In the genomic region with DNA sequence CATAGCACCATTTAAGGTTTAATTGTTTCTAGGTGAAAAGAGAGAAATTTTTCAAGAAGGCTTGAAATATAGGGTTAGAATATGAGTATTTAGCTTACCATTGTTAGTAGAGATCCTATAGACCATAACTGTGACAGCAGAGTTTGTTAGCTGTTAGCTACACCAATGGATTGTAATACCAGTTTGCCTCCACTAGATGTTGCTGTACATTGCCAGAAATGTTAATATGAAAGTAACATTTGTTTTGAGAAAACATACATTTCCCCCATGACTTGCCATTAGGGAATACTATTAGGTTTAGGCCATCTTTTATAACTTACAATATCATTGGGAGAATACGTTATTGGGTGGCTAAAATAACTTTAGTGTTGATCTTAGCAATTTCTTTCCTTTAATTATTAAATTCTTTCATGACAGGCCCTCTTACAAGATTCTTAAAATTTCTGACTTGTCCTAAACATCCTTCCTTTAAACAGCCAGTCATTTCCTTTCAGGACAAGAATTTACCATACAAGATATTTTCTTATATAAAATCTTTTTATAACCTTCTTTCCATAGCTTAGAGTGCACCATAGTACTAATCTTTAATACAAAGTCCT, we compare ENCODE assay signal across 8 cellular contexts. TPM values are rescaled to one million over a fixed set of nuclear protein-coding genes. Genes with fewer than 3 reads are reported as not detected.
DNase-seq lines count a peak whose midpoint lies in the region; ATAC-seq, FAIRE-seq and TF ChIP-seq lines count a peak whose summit lies in the region.

No MANE protein-coding gene starts in this region.

- no peak overlapping the region for H3K4me3 ChIP-seq in left lung

- intact Hi-C loops in left lung (cut with DNase I) = loop anchor here in 1 of 2 donors (5.0 kb wide), 1 partner anchor 356 kb away; no protein-coding TSS in a partner anchor

- H3K27ac ChIP-seq in left lung = no peak overlapping the region

- peak; percentile 81 for TF ChIP-seq CTCF in left lung (IDR thresholded peaks at IDR 0.05)

- no peak for FAIRE-seq in urothelium cell line (lab: Jason Lieb, UNC)

- ATAC-seq in HG02588 (IDR thresholded peaks at IDR 0.05; ENCODE audit: unreplicated experiment) (peak; percentile 54), left lung (peak; percentile 91), GM18870 (IDR thresholded peaks at IDR 0.05; ENCODE audit: unreplicated experiment) (no peak), GM18861 (IDR thresholded peaks at IDR 0.05; ENCODE audit: unreplicated experiment) (no peak)

- H3K4me1 ChIP-seq in left lung = peaks cover 4 to 9% of the 10 kb centered on the region in 2 donors

- DNase-seq in EH (ENCODE audit: low read depth) (peak; percentile 57), NCI-H69 (lab: John Stamatoyannopoulos, UW) (peak; percentile 67), left lung (no peak), urothelium cell line (ENCODE audit: low spot score) (peak; percentile 29)
- DNase-seq in central memory CD4-positive, alpha-beta T cell = peak; percentile 34

- H3K36me3 ChIP-seq in left lung = no peaks in the 10 kb centered on the region

- H3K9me3 ChIP-seq in left lung = no peaks in the 10 kb centered on the region

- H3K27me3 ChIP-seq in left lung = peaks cover 10 to 34% of the 10 kb centered on the region in 2 donors

RNA-seq across cellular contexts. Expression of gene ZNF117, which starts 39.5 kb away (rescaled TPM):
- 10 to 100 TPM; 13.3 to 18.4 TPM for total RNA-seq in left lung

RNA-seq across cellular contexts. Expression of gene ZNF273, which starts 48.3 kb away (rescaled TPM):
- 1 to 10 TPM; 5.0 to 5.8 TPM for total RNA-seq in left lung

RNA-seq across cellular contexts. Expression of gene ERV3-1, which starts 55.1 kb away (rescaled TPM):
- total RNA-seq in left lung = 10 to 100 TPM; 17.0 to 31.2 TPM

Comparison
In these comparisons a context has a peak if more than half of its experiments do, and no peak if none do; other contexts are left out.
1. DNase-seq: peak in EH (single experiment), NCI-H69 (single experiment), central memory CD4-positive, alpha-beta T cell (single experiment) and urothelium cell line (single experiment); none in left lung (0 of 2).
2. ATAC-seq: peak in HG02588 (single experiment) and left lung (single experiment); none in GM18870 (single experiment) and GM18861 (single experiment).